In genomic region chr3:147462856-147463255, GRCh38 we compare ENCODE assay signal across 25 cellular contexts. TPM values are rescaled to one million over a fixed set of nuclear protein-coding genes. Genes with fewer than 3 reads are reported as not detected.
DNase-seq lines count a peak whose midpoint lies in the region; ATAC-seq and TF ChIP-seq lines count a peak whose summit lies in the region.
"Had no signal": no experiment of that assay in that cellular context is flagged by ENCODE, and none has a peak within 500 bp of the region (broad histone marks: within the 10 kb centered on the region; RNA-seq: fewer than 3 reads in every experiment).

No MANE protein-coding gene starts in this region.

- no peak for TF ChIP-seq CTCF in Loucy (conservative IDR thresholded peaks at IDR 0.05; ENCODE audit: low read length)
- TF ChIP-seq CTCF in choroid plexus epithelial cell (conservative IDR thresholded peaks at IDR 0.05; ENCODE audit: low read depth, low read length) = no peak

- H3K79me2 ChIP-seq in Loucy (ENCODE audit: insufficient read depth, low read length) = no peaks in the 10 kb centered on the region

- no peak overlapping the region for H3K9ac ChIP-seq in Loucy (ENCODE audit: low read depth, low read length, poor library complexity, severe bottlenecking)
- H3K9ac ChIP-seq: KMS-11 had no signal

- in situ Hi-C loops in G401 (cut with HindIII; ENCODE audit: low sequenced_read_pairs) = no loop called here

- no peak overlapping the region for H3K4me2 ChIP-seq in Loucy (ENCODE audit: low read depth, low read length, poor library complexity, severe bottlenecking)
- H3K4me2 ChIP-seq: A549, KMS-11 had no signal

- H3K9me2 ChIP-seq in Loucy (replicated peaks; ENCODE audit: low read depth, low read length) = no peaks in the 10 kb centered on the region

- H3K36me3 ChIP-seq in Loucy (ENCODE audit: insufficient read depth, low read length) = no peaks in the 10 kb centered on the region
- H3K36me3 ChIP-seq in H7 (replicated peaks; ENCODE audit: control insufficient read depth, insufficient read depth, low read length) = no peaks in the 10 kb centered on the region
- H3K36me3 ChIP-seq: BE2C had no signal

- H2AFZ ChIP-seq in Loucy (ENCODE audit: low read length) = 0 out of 2 replicates have a peak overlapping the region, but pooled peaks have one; percentile 24

- no peak for ATAC-seq in HG02884 (IDR thresholded peaks at IDR 0.05; ENCODE audit: unreplicated experiment)
- ATAC-seq in GM18907 (IDR thresholded peaks at IDR 0.05; ENCODE audit: unreplicated experiment) = no peak
- ATAC-seq in right cardiac atrium = no peak
- ATAC-seq: A549, SK-N-SH treated with all-trans-retinoic acid at 6 μM for 48 hours had no signal

- H3K27ac ChIP-seq in right cardiac atrium (ENCODE audit: low read length) = no peak overlapping the region
- H3K27ac ChIP-seq: A549, KMS-11, RWPE1 had no signal

- no peak overlapping the region for H3K4me3 ChIP-seq in Loucy (ENCODE audit: low read length, poor library complexity, severe bottlenecking)
- no peak overlapping the region for H3K4me3 ChIP-seq in choroid plexus epithelial cell (ENCODE audit: low read depth, low read length)
- no peak overlapping the region for H3K4me3 ChIP-seq in right cardiac atrium (ENCODE audit: low read length)
- no peak overlapping the region for H3K4me3 ChIP-seq in H7 (ENCODE audit: insufficient read depth, low read depth, low read length)
- H3K4me3 ChIP-seq: A549 had no signal

- 64% methylated on average over 1 of the region's 1 CpG for WGBS in right cardiac atrium

- no peaks in the 10 kb centered on the region for H3K27me3 ChIP-seq in Loucy (ENCODE audit: insufficient read depth, low read length, poor library complexity, severe bottlenecking)
- H3K27me3 ChIP-seq in right cardiac atrium (ENCODE audit: control insufficient read depth, insufficient read depth) = no peaks in the 10 kb centered on the region
- H3K27me3 ChIP-seq in H7 (ENCODE audit: control insufficient read depth, insufficient read depth, low read length) = no peaks in the 10 kb centered on the region
- H3K27me3 ChIP-seq: BE2C had no signal

- H3F3A ChIP-seq in Loucy (ENCODE audit: low read depth) = no peaks in the 10 kb centered on the region

- DNase-seq in G401 (ENCODE audit: low spot score) = peak; percentile 19
- DNase-seq in choroid plexus epithelial cell (ENCODE audit: low read depth) = peak; percentile 56
- peak; percentile 62 for DNase-seq in myocyte (ENCODE audit: low read depth)
- DNase-seq in right cardiac atrium = no peak
- no peak for DNase-seq in H7
- DNase-seq: BE2C; CD4-positive, CD25-positive, alpha-beta regulatory T cell; DMS79 treated with DMSO at 0.1 percent for 48 hours; GOT3; IMR-90; MV-4-11; NCI-H1105 treated with DMSO at 0.1 percent for 48 hours; NCI-H1694; NCI-H2081; NCI-H446 treated with DMSO at 0.1 percent for 48 hours; NCI-H748 treated with DMSO at 0.1 percent for 48 hours; SHP77 treated with DMSO at 0.1 percent for 48 hours had no signal

- H3K9me3 ChIP-seq in Loucy (ENCODE audit: insufficient read depth, low read depth, low read length) (no peaks in the 10 kb centered on the region), right cardiac atrium (ENCODE audit: control insufficient read depth, low read length) (no peaks in the 10 kb centered on the region)
- H3K9me3 ChIP-seq: A549, BE2C had no signal

- no peaks in the 10 kb centered on the region for H4K20me1 ChIP-seq in Loucy (ENCODE audit: insufficient read depth, low read length, poor library complexity, severe bottlenecking)

- intact Hi-C loops in right cardiac atrium (cut with DNase I) = no loop called here

- H3K4me1 ChIP-seq in Loucy (ENCODE audit: insufficient read depth, low read length, poor library complexity, severe bottlenecking) = no peaks in the 10 kb centered on the region
- no peaks in the 10 kb centered on the region for H3K4me1 ChIP-seq in right cardiac atrium (ENCODE audit: control insufficient read depth, insufficient read depth, low read length)
- H3K4me1 ChIP-seq: A549, BE2C had no signal

RNA-seq across cellular contexts. Expression of gene ZIC1, which starts 53.7 kb away (rescaled TPM):
- total RNA-seq in G401 (2014; rRNA removed; shearing (Covaris generic)) = not detected in 2 replicates
- total RNA-seq in myocyte (30.7 and 31.7 TPM in 2 replicates), right cardiac atrium (under 1 TPM in 1 of 4 donors, not detected in 3; 0.95 TPM)
- polyA plus RNA-seq in myocyte (2012) = 23.8 TPM
- polyA plus RNA-seq in right cardiac atrium = not detected
- 2.0 and 3.5 TPM in 2 replicates for total RNA-seq in H7 (2014; rRNA removed; shearing (Covaris generic))
- total RNA-seq: CD4-positive, CD25-positive, alpha-beta regulatory T cell; IMR-90 had no signal
- polyA plus RNA-seq: CD4-positive, CD25-positive, alpha-beta regulatory T cell; IMR-90 had no signal

RNA-seq across cellular contexts. Expression of gene ZIC4, which starts 56.5 kb away (rescaled TPM):
- total RNA-seq in G401 (2014; rRNA removed; shearing (Covaris generic)) = not detected in 2 replicates
- 0.75 and 1.0 TPM in 2 replicates for total RNA-seq in myocyte
- 6.8 TPM for polyA plus RNA-seq in myocyte (2012)
- not detected for total RNA-seq in right cardiac atrium
- polyA plus RNA-seq in right cardiac atrium = not detected
- total RNA-seq in H7 (2014; rRNA removed; shearing (Covaris generic)) = 0.59 TPM in 1 of 2 replicates, not detected in the other
- total RNA-seq: CD4-positive, CD25-positive, alpha-beta regulatory T cell; IMR-90; M059J had no signal
- polyA plus RNA-seq: A549; CD4-positive, CD25-positive, alpha-beta regulatory T cell; IMR-90 had no signal

Comparison
In these comparisons a context has a peak if more than half of its experiments do, and no peak if none do; other contexts are left out.
1. DNase-seq: peak in G401 (single experiment), choroid plexus epithelial cell (single experiment) and myocyte (single experiment); none in right cardiac atrium (0 of 3) and H7 (single experiment).